ENCODE assay signal across 8 cellular contexts in the genomic region with DNA sequence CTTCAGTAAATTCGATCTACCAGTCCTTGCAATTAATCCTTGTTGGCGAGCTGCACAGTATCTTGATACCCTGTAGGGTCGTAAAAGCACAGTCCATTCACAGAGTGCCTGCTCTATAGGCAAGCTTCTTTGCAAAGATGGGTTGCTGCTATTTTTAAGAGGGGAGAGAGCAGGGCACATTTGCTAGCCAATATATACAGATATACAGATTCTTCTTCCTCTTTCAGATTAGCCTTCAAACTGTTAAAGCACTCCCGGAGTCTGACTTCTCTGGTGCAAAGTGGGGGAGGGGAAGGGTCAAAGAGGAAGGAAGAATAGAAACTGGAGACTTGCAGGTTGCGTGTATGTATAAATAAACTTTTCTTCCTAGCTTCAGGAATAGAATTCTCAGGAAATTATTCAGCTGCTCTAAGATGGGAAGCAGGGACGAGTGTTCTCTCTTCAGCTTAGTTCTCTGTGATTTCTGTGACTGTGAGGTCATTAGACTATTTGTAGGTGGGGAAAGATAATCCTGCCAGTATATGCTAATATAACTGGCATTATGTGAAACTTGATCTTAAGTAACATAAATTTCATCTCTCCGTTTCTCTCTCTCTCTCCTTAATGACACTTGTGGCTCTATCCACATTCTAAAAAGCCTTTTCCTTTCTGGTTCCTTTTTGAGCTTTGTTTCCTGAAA.
A peak's percentile ranks its signal among the peaks of the same experiment; 100 is the strongest.
DNase-seq lines count a peak whose midpoint lies in the region; ATAC-seq and TF ChIP-seq lines count a peak whose summit lies in the region.

CYSLTR1 (minus strand) TSS at position 242 of the 679 bp plus-strand sequence. CDS start 53,865 bp downstream, outside the sequence.

- ATAC-seq in GM19452 (IDR thresholded peaks at IDR 0.05; ENCODE audit: unreplicated experiment) (peak; percentile 48), GM21528 (IDR thresholded peaks at IDR 0.05; ENCODE audit: low FRiP score, unreplicated experiment) (no peak)

- peaks cover 6% of the 10 kb centered on the region for H3K27me3 Mint-ChIP-seq in dendritic cell treated with granulocyte-macrophage colony-stimulating factor and Interleukin-4, amounts not matched to agents 40 ng/mL and 50 ng/mL, for 4 days

- H3K27me3 ChIP-seq in HL-60 (ENCODE audit: insufficient read depth, poor library complexity, severe bottlenecking), result no peaks in the 10 kb centered on the region

- H3K4me1 Mint-ChIP-seq in dendritic cell treated with granulocyte-macrophage colony-stimulating factor and Interleukin-4, amounts not matched to agents 40 ng/mL and 50 ng/mL, for 4 days (ENCODE audit: low read depth), result peaks cover 47% of the 10 kb centered on the region

- no peaks in the 10 kb centered on the region for H3K36me3 Mint-ChIP-seq in dendritic cell treated with granulocyte-macrophage colony-stimulating factor and Interleukin-4, amounts not matched to agents 40 ng/mL and 50 ng/mL, for 4 days (ENCODE audit: low read depth)

- DNase-seq in CD1c-positive myeloid dendritic cell (ENCODE audit: extremely low spot score), result peak; percentile 64
- peak; percentile 29 to 87 for DNase-seq in HL-60 (ENCODE audit: low read depth in 1 of 2, low spot score in 1 of 2)
- DNase-seq in NCI-H1436 treated with DMSO at 0.1 percent for 48 hours (lab: John Stamatoyannopoulos, UW), result no peak
- DNase-seq in activated CD4-positive, alpha-beta T cell treated with anti-CD3 and anti-CD28 coated beads, Interleukin-2, amount 50 U/mL, for 4 hours, result no peak
- no peak for DNase-seq in cerebellar cortex (ENCODE audit: low spot score)

- peak within 1 kb of the TSS; percentile 75 for H3K27ac ChIP-seq in HL-60 (replicated peaks)

- H3K4me3 ChIP-seq in HL-60 (replicated peaks; ENCODE audit: insufficient read depth, low read length), result peak within 1 kb of the TSS; percentile 51

- H3K27ac Mint-ChIP-seq in dendritic cell treated with granulocyte-macrophage colony-stimulating factor and Interleukin-4, amounts not matched to agents 40 ng/mL and 50 ng/mL, for 4 days, result peak within 1 kb of the TSS; percentile 75

- intact Hi-C loops in dendritic cell treated with granulocyte-macrophage colony-stimulating factor and Interleukin-4, amounts not matched to agents 40 ng/mL and 50 ng/mL, for 4 days (cut with micrococcal nuclease), result loop anchor here (10.0 kb wide), 1 partner anchor 183 kb away; no protein-coding TSS in a partner anchor

- peak within 1 kb of the TSS; percentile 69 for H3K4me3 Mint-ChIP-seq in dendritic cell treated with granulocyte-macrophage colony-stimulating factor and Interleukin-4, amounts not matched to agents 40 ng/mL and 50 ng/mL, for 4 days

- TF ChIP-seq CTCF in HL-60 (IDR thresholded peaks at IDR 0.05; ENCODE audit: insufficient read depth, low read length), result no peak

- H3K9me3 Mint-ChIP-seq in dendritic cell treated with granulocyte-macrophage colony-stimulating factor and Interleukin-4, amounts not matched to agents 40 ng/mL and 50 ng/mL, for 4 days, result no peaks in the 10 kb centered on the region

Comparison
In these comparisons a context has a peak if more than half of its experiments do, and no peak if none do; other contexts are left out.
1. DNase-seq: peak in CD1c-positive myeloid dendritic cell (single experiment) and HL-60 (2 of 2); none in NCI-H1436 treated with DMSO at 0.1 percent for 48 hours (single experiment), activated CD4-positive, alpha-beta T cell treated with anti-CD3 and anti-CD28 coated beads, Interleukin-2, amount 50 U/mL, for 4 hours (0 of 2) and cerebellar cortex (single experiment).